In the genomic region with DNA sequence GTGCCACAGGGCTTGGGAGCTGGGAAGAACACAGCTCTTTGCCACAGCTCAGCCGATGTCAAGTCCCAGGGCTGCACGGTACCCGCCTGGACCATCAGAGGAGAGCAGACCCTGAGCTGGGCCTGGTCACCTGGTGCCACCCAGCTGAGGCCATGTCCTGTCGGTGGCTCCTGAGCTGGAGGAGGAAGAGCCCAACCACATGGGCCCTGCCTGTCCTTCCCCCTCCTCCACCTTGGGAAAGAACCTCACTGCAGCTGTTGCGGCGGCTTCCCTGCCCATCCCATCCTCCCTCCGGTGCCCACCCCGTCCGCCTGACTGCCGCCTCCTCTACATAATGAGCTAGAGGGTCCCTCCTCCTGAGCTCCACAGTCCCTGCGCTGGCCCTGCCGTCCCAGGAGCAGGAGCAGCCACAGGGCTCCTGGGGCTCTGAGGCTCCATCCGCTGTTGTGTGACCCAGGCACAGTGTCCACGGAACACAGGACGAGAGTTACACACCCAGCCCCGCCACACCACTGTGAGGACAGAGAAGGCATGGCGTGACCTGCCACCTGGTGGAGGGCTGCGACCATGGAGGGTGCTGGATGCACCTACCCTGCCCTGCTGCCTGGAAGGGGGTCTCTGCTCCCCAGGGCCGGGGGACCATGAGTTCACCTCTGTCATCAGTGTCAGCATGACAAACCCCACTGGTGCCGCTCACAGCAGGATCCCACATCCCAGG, we compare ENCODE assay signal across 8 cellular contexts. TPM values are rescaled to one million over a fixed set of nuclear protein-coding genes. Genes with fewer than 3 reads are reported as not detected.
DNase-seq lines count a peak whose midpoint lies in the region; ATAC-seq and TF ChIP-seq lines count a peak whose summit lies in the region.

No MANE protein-coding gene starts in this region.

- DNase-seq in DMS53 (lab: John Stamatoyannopoulos, UW): peak; percentile 79
- peak; percentile 69 for DNase-seq in activated CD4-positive, alpha-beta memory T cell treated with anti-CD3 and anti-CD28 coated beads for 36 hours
- DNase-seq in esophagus squamous epithelium (lab: John Stamatoyannopoulos, UW): no peak
- DNase-seq in cerebellar cortex (ENCODE audit: low spot score): no peak

- no peaks in the 10 kb centered on the region for H3K9me3 ChIP-seq in esophagus squamous epithelium
- H3K9me3 ChIP-seq in parathyroid adenoma (ENCODE audit: control insufficient read depth, low read length): no peaks in the 10 kb centered on the region

- H3K4me1 ChIP-seq in esophagus squamous epithelium: peaks cover 4 to 40% (median 26%) of the 10 kb centered on the region in 3 donors
- H3K4me1 ChIP-seq in parathyroid adenoma: peaks cover 14% of the 10 kb centered on the region

- no peaks in the 10 kb centered on the region for H3K79me2 ChIP-seq in parathyroid adenoma

- H3K4me3 ChIP-seq in esophagus squamous epithelium: no peak overlapping the region
- no peak overlapping the region for H3K4me3 ChIP-seq in parathyroid adenoma (ENCODE audit: low read depth, low read length)

- POLR2A ChIA-PET in activated CD4-positive, alpha-beta memory T cell treated with anti-CD3 and anti-CD28 coated beads for 36 hours (lab: Charles Lee): interaction anchor here (0.9 kb wide), 1 partner anchor 78 kb away, joined by 3 read pairs; no protein-coding TSS in a partner anchor

- H3K36me3 Mint-ChIP-seq in activated CD4-positive, alpha-beta memory T cell treated with anti-CD3 and anti-CD28 coated beads for 36 hours: peaks cover 4% of the 10 kb centered on the region

- TF ChIP-seq RAD21 in Ishikawa (IDR thresholded peaks at IDR 0.05; ENCODE audit: low read depth): peak; percentile 61

- peaks cover 5% of the 10 kb centered on the region for H3K4me1 Mint-ChIP-seq in activated CD4-positive, alpha-beta memory T cell treated with anti-CD3 and anti-CD28 coated beads for 36 hours (ENCODE audit: low read depth)

- no peak for TF ChIP-seq POLR2A in esophagus squamous epithelium (IDR thresholded peaks at IDR 0.05)

- CTCF ChIA-PET in activated CD4-positive, alpha-beta memory T cell treated with anti-CD3 and anti-CD28 coated beads for 36 hours (lab: Charles Lee): interaction anchor here (0.8 to 4.4 kb wide), 11 partner anchors 9 to 545 kb away, joined by 3 to 35 read pairs (median 4); no protein-coding TSS in a partner anchor

- H3K27me3 ChIP-seq in esophagus squamous epithelium (peaks cover 0 to 48% (median 3%) of the 10 kb centered on the region in 4 donors), parathyroid adenoma (ENCODE audit: control insufficient read depth, insufficient read depth, low read length) (peaks cover 5% of the 10 kb centered on the region)

- intact Hi-C loops in activated CD4-positive, alpha-beta memory T cell treated with anti-CD3 and anti-CD28 coated beads for 36 hours (cut with micrococcal nuclease): no loop called here
- intact Hi-C loops in esophagus squamous epithelium (cut with DNase I): loop anchor here (5.0 kb wide), 1 partner anchor 538 kb away; no protein-coding TSS in a partner anchor

- WGBS in esophagus squamous epithelium, 2 donors: 30 to 52% methylated on average over 9 to 16 of the region's 20 CpGs

- H3K9me3 Mint-ChIP-seq in activated CD4-positive, alpha-beta memory T cell treated with anti-CD3 and anti-CD28 coated beads for 36 hours: no peaks in the 10 kb centered on the region

- H3K36me3 ChIP-seq in esophagus squamous epithelium (peaks cover 0 to 12% (median 0%) of the 10 kb centered on the region in 3 donors), parathyroid adenoma (ENCODE audit: control insufficient read depth, insufficient read depth, low read length) (no peaks in the 10 kb centered on the region)

- H3K4me2 ChIP-seq in parathyroid adenoma (ENCODE audit: low read length): no peak overlapping the region

- no peak for TF ChIP-seq EP300 in Ishikawa (IDR thresholded peaks at IDR 0.05; ENCODE audit: borderline replicate concordance)

- ATAC-seq in HG02970 (IDR thresholded peaks at IDR 0.05; ENCODE audit: low FRiP score, unreplicated experiment): no peak
- no peak for ATAC-seq in GM18909 (IDR thresholded peaks at IDR 0.05; ENCODE audit: poor library complexity, unreplicated experiment)

- H3K27ac ChIP-seq in esophagus squamous epithelium: peak overlapping the region in 2 of 4 donors; percentile 70 to 74
- no peak overlapping the region for H3K27ac ChIP-seq in parathyroid adenoma

- H3K4me3 Mint-ChIP-seq in activated CD4-positive, alpha-beta memory T cell treated with anti-CD3 and anti-CD28 coated beads for 36 hours: no peak overlapping the region

- H3K9ac ChIP-seq in parathyroid adenoma: no peak overlapping the region

- H3K27ac Mint-ChIP-seq in activated CD4-positive, alpha-beta memory T cell treated with anti-CD3 and anti-CD28 coated beads for 36 hours: no peak overlapping the region

- no peaks in the 10 kb centered on the region for H3K27me3 Mint-ChIP-seq in activated CD4-positive, alpha-beta memory T cell treated with anti-CD3 and anti-CD28 coated beads for 36 hours

- TF ChIP-seq CTCF in esophagus squamous epithelium (IDR thresholded peaks at IDR 0.05) (peak in 5 of 6 experiments; percentile 27 to 55 (median 34)), parathyroid adenoma (IDR thresholded peaks at IDR 0.05) (peak; percentile 38)

- H2AFZ ChIP-seq in parathyroid adenoma: peak overlapping the region; percentile 35

TF ChIP-seq in Ishikawa, 13 proteins besides CTCF, POLR2A, EP300 and RAD21:
- TF ChIP-seq ZBTB7A (IDR thresholded peaks at IDR 0.05; ENCODE audit: low read depth) (no peak), TCF12 (IDR thresholded peaks at IDR 0.05; ENCODE audit: low read depth) (no peak), TAF1 (IDR thresholded peaks at IDR 0.05; ENCODE audit: low read depth) (no peak), FOXM1 (IDR thresholded peaks at IDR 0.05; ENCODE audit: borderline replicate concordance, low read depth) (no peak), TEAD4 (IDR thresholded peaks at IDR 0.05) (no peak), NFIC (IDR thresholded peaks at IDR 0.05) (no peak), YY1 (IDR thresholded peaks at IDR 0.05; ENCODE audit: low read depth) (no peak), EGR1 (IDR thresholded peaks at IDR 0.05) (no peak)
- TF ChIP-seq, protein P1, sequence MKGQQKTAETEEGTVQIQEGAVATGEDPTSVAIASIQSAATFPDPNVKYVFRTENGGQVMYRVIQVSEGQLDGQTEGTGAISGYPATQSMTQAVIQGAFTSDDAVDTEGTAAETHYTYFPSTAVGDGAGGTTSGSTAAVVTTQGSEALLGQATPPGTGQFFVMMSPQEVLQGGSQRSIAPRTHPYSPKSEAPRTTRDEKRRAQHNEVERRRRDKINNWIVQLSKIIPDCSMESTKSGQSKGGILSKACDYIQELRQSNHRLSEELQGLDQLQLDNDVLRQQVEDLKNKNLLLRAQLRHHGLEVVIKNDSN (IDR thresholded peaks at IDR 0.05): no peak
- TF ChIP-seq, protein P2, sequence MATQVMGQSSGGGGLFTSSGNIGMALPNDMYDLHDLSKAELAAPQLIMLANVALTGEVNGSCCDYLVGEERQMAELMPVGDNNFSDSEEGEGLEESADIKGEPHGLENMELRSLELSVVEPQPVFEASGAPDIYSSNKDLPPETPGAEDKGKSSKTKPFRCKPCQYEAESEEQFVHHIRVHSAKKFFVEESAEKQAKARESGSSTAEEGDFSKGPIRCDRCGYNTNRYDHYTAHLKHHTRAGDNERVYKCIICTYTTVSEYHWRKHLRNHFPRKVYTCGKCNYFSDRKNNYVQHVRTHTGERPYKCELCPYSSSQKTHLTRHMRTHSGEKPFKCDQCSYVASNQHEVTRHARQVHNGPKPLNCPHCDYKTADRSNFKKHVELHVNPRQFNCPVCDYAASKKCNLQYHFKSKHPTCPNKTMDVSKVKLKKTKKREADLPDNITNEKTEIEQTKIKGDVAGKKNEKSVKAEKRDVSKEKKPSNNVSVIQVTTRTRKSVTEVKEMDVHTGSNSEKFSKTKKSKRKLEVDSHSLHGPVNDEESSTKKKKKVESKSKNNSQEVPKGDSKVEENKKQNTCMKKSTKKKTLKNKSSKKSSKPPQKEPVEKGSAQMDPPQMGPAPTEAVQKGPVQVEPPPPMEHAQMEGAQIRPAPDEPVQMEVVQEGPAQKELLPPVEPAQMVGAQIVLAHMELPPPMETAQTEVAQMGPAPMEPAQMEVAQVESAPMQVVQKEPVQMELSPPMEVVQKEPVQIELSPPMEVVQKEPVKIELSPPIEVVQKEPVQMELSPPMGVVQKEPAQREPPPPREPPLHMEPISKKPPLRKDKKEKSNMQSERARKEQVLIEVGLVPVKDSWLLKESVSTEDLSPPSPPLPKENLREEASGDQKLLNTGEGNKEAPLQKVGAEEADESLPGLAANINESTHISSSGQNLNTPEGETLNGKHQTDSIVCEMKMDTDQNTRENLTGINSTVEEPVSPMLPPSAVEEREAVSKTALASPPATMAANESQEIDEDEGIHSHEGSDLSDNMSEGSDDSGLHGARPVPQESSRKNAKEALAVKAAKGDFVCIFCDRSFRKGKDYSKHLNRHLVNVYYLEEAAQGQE (IDR thresholded peaks at IDR 0.05; ENCODE audit: low read depth): no peak
- TF ChIP-seq, protein P3, sequence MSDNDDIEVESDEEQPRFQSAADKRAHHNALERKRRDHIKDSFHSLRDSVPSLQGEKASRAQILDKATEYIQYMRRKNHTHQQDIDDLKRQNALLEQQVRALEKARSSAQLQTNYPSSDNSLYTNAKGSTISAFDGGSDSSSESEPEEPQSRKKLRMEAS (IDR thresholded peaks at IDR 0.05): no peak

RNA-seq across cellular contexts. Expression of a gene that starts 21.4 kb away (rescaled TPM):
- 10 to 100 TPM; 17.1 to 17.3 TPM for total RNA-seq in activated CD4-positive, alpha-beta memory T cell treated with anti-CD3 and anti-CD28 coated beads for 36 hours
- total RNA-seq in esophagus squamous epithelium: 10 to 100 TPM; 16.7 to 23.8 (median 22.1) TPM

Comparison
In these comparisons a context has a peak if more than half of its experiments do, and no peak if none do; other contexts are left out.
1. DNase-seq: peak in DMS53 (single experiment) and activated CD4-positive, alpha-beta memory T cell treated with anti-CD3 and anti-CD28 coated beads for 36 hours (single experiment); none in esophagus squamous epithelium (single experiment) and cerebellar cortex (single experiment).